13 cellular contexts compared by ENCODE assay signal in the genomic region with DNA sequence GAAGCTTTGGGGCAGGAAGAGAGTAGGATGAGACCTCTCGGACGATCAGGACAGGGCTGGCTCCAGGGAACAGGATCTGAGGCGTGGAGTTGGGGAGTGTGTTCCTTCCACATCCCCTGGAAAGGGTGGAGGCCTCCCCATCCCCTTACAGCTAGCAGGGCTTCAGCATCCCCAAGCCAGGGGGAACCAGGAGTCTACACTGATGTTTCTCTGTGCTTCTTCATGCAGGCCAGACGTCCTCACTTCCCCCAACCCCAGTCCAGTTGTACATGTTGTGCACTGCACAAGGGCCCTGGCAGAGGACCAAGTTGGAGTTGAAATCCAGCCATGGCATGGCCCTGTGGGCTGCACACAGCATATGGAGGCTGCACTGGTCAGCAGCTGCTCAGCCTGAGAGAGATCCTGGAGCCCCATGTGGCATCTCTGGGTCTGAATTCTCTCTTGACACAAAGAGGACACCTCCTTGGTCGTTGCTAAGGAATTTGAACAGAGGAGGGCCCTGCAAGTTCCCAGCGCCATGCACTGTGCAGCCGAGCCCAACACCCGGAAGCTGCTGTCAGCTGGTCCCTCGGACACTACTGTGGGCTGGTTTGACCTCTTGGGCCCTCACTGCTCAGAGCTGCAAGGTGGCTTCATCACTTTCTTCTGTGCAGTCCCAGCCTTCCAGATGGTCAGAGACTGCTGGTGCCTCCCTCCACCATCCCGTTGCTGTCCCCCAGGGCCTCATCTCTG.
"Had no signal": no experiment of that assay in that cellular context is flagged by ENCODE, and none has a peak within 500 bp of the region (broad histone marks: within the 10 kb centered on the region; RNA-seq: fewer than 3 reads in every experiment).

No MANE protein-coding gene starts in this region.

- H3K4me3 ChIP-seq: gastrocnemius medialis, heart right ventricle, right lobe of liver, SK-N-MC had no signal

- H3K27ac ChIP-seq: epithelial cell of prostate, gastrocnemius medialis, heart right ventricle, right lobe of liver, SK-N-MC, VCaP had no signal

- H3K27me3 ChIP-seq: right lobe of liver had no signal

- DNase-seq: activated CD4-positive, alpha-beta T cell treated with anti-CD3 and anti-CD28 coated beads for 48 hours; activated naive CD4-positive, alpha-beta T cell treated with anti-CD3 and anti-CD28 coated beads, Interleukin-2, amount 10 ng/mL, durations not matched to agents 7 days and 5 days; caudate nucleus; cortex of kidney; effector memory CD4-positive, alpha-beta T cell; gastrocnemius medialis; heart right ventricle; stimulated activated naive CD4-positive, alpha-beta T cell treated with Interleukin-2 at 50 U/mL for 16 hours; T-helper 1 cell had no signal

- H3K36me3 ChIP-seq: gastrocnemius medialis, heart right ventricle, right lobe of liver had no signal

- H3K9me3 ChIP-seq: gastrocnemius medialis, right lobe of liver had no signal

- ATAC-seq: gastrocnemius medialis, heart right ventricle had no signal

- H3K4me1 ChIP-seq: gastrocnemius medialis, heart right ventricle, right lobe of liver had no signal
